Comparison of ENCODE assay signal across 1 cellular context in genomic region chr5:123120197-123120596, GRCh38.
A peak's percentile ranks its signal among the peaks of the same experiment; 100 is the strongest.
TF ChIP-seq lines count a peak whose summit lies in the region.

No MANE protein-coding gene starts in this region.

TF ChIP-seq in H1, 55 proteins besides CTCF, POLR2A, EP300 and RAD21 (continued from another document):
- peak; percentile 50 for TF ChIP-seq CHD7 (IDR thresholded peaks at IDR 0.05; ENCODE audit: insufficient replicate concordance, low read length)
